12 cellular contexts compared by ENCODE assay signal in genomic region chr11:83002047-83002446, GRCh38.
DNase-seq lines count a peak whose midpoint lies in the region; ATAC-seq and TF ChIP-seq lines count a peak whose summit lies in the region.
"Had no signal": no experiment of that assay in that cellular context is flagged by ENCODE, and none has a peak within 500 bp of the region (broad histone marks: within the 10 kb centered on the region; RNA-seq: fewer than 3 reads in every experiment).

No MANE protein-coding gene starts in this region.

- H3K27ac Mint-ChIP-seq in stimulated activated naive B cell treated with anti-CD40 and anti-IgM and Interleukin-4, amounts not matched to agents 10 μg/mL and 1 μg/mL and 100 μg/mL, for 72 hours: peak overlapping the region; percentile 59

- H3K9me3 ChIP-seq in BE2C: no peaks in the 10 kb centered on the region

- no peaks in the 10 kb centered on the region for H3K27me3 Mint-ChIP-seq in stimulated activated naive B cell treated with anti-CD40 and anti-IgM and Interleukin-4, amounts not matched to agents 10 μg/mL and 1 μg/mL and 100 μg/mL, for 72 hours

- H3K4me3 Mint-ChIP-seq in stimulated activated naive B cell treated with anti-CD40 and anti-IgM and Interleukin-4, amounts not matched to agents 10 μg/mL and 1 μg/mL and 100 μg/mL, for 72 hours: no peak overlapping the region

- peaks cover 35 to 47% of the 10 kb centered on the region in 2 donors for H3K36me3 Mint-ChIP-seq in stimulated activated naive B cell treated with anti-CD40 and anti-IgM and Interleukin-4, amounts not matched to agents 10 μg/mL and 1 μg/mL and 100 μg/mL, for 72 hours

- H3K4me1 ChIP-seq in BE2C: peaks cover 18% of the 10 kb centered on the region

- H3K36me3 ChIP-seq in BE2C: no peaks in the 10 kb centered on the region; the same call in 1 of the 2 replicates

- no peak overlapping the region for H3K4me3 ChIP-seq in BE2C (ENCODE audit: low read depth, low read length)
- H3K4me3 ChIP-seq: lung had no signal

- H3K9me3 Mint-ChIP-seq in stimulated activated naive B cell treated with anti-CD40 and anti-IgM and Interleukin-4, amounts not matched to agents 10 μg/mL and 1 μg/mL and 100 μg/mL, for 72 hours: peaks cover 2 to 4% of the 10 kb centered on the region in 2 donors

- DNase-seq in activated T-cell treated with anti-CD3 and anti-CD28 coated beads for 1 hour (ENCODE audit: low read depth) (peak; percentile 2), iris pigment epithelial cell (ENCODE audit: low read depth) (peak; percentile 65), BE2C (no peak), NCI-H1092 (lab: John Stamatoyannopoulos, UW) (no peak)
- no peak for DNase-seq in activated T-cell treated with anti-CD3 and anti-CD28 coated beads, Interleukin-2, amount 50 U/mL, for 1 hour
- peak; percentile 29 for DNase-seq in activated naive CD4-positive, alpha-beta T cell treated with anti-CD3 and anti-CD28 coated beads, Interleukin-2, amount 50 U/mL, for 16 hours
- DNase-seq in stimulated activated naive B cell treated with anti-CD40 and anti-IgM and Interleukin-4, amounts not matched to agents 10 μg/mL and 1 μg/mL and 100 μg/mL, for 72 hours: no peak
- DNase-seq: cerebellar nuclear complex, Kasumi-1, NCI-H345 had no signal

- ATAC-seq in stimulated activated naive B cell treated with anti-CD40 and anti-IgM and Interleukin-4, amounts not matched to agents 10 μg/mL and 1 μg/mL and 100 μg/mL, for 72 hours (replicated peaks): no peak
- no peak for ATAC-seq in HG02852 (IDR thresholded peaks at IDR 0.05; ENCODE audit: unreplicated experiment)

- peaks cover 57 to 88% of the 10 kb centered on the region in 2 donors for H3K4me1 Mint-ChIP-seq in stimulated activated naive B cell treated with anti-CD40 and anti-IgM and Interleukin-4, amounts not matched to agents 10 μg/mL and 1 μg/mL and 100 μg/mL, for 72 hours

- no peaks in the 10 kb centered on the region for H3K27me3 ChIP-seq in BE2C

- TF ChIP-seq CTCF in BE2C (IDR thresholded peaks at IDR 0.05; ENCODE audit: low read depth, low read length): no peak

Comparison
In these comparisons a context has a peak if more than half of its experiments do, and no peak if none do; other contexts are left out.
1. DNase-seq: peak in activated T-cell treated with anti-CD3 and anti-CD28 coated beads for 1 hour (single experiment), activated naive CD4-positive, alpha-beta T cell treated with anti-CD3 and anti-CD28 coated beads, Interleukin-2, amount 50 U/mL, for 16 hours (single experiment) and iris pigment epithelial cell (single experiment); none in activated T-cell treated with anti-CD3 and anti-CD28 coated beads, Interleukin-2, amount 50 U/mL, for 1 hour (single experiment), stimulated activated naive B cell treated with anti-CD40 and anti-IgM and Interleukin-4, amounts not matched to agents 10 μg/mL and 1 μg/mL and 100 μg/mL, for 72 hours (single experiment), BE2C (single experiment) and NCI-H1092 (single experiment).